In the genomic region with DNA sequence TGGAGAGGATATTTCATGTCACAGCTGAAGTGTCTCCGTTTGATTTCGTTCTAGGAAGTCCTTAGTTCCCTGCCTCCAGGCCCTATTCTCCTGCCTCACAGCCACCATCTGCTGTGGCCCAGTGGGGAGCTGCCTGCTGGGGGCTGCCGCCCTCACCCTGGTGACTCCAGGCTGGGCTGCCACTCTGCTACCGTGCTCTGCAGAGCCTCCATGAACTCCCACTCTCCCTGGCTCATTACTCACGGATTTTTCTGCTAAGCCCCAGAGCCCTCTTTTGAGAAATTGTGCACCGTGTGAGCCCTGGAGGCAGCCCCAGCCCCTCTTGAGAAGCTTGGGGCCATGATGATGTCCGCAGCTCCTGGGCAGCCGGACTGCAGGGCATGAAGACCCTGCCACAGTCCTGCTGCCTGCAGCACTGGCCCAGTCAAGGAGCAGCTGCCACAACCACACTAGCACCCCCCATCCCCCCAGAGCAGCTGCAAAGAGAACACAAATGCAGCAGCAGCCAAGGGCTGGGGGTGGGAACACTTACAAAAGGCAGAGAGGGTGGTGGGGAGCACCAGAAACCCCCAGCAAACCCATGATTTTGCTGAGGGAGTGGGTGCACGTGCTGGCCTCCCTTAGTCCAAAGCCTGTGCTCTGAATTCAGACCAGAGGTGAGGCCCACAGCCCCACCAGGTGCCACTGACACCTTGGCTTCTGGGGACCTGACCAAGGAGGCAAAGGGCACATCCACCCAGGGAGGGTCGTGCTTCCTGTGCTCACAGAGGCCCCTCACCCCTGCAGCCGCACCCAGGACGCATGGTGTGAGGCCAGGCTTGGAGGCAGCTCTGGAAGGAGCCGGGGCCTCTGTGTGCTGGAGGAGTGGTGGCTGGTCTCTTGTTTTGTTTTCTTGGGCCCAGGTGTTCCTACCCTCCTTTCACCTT, we compare ENCODE assay signal across 26 cellular contexts.
DNase-seq lines count a peak whose midpoint lies in the region; ATAC-seq and TF ChIP-seq lines count a peak whose summit lies in the region.
"Had no signal": no experiment of that assay in that cellular context is flagged by ENCODE, and none has a peak within 500 bp of the region (broad histone marks: within the 10 kb centered on the region; RNA-seq: fewer than 3 reads in every experiment).

No MANE protein-coding gene starts in this region.

- ATAC-seq in stimulated activated naive CD8-positive, alpha-beta T cell treated with anti-CD3 and anti-CD28 coated beads, Interleukin-15, amount 100 ng/mL, for 72 hours: peak; percentile 24
- ATAC-seq in stimulated activated naive CD8-positive, alpha-beta T cell treated with anti-CD3 and anti-CD28 coated beads, Interleukin-15, Interleukin-2, amounts not matched to agents 100 U/mL and 50 U/mL, for 24 hours: no peak
- ATAC-seq in lung (ENCODE audit: insufficient read depth, low FRiP score) (no peak), psoas muscle (no peak)

- peaks cover 9% of the 10 kb centered on the region for H3K27me3 Mint-ChIP-seq in stimulated activated naive CD8-positive, alpha-beta T cell treated with anti-CD3 and anti-CD28 coated beads, Interleukin-15, amount 100 ng/mL, for 72 hours

- no peak overlapping the region for H3K4me3 ChIP-seq in lung
- H3K4me3 ChIP-seq in psoas muscle: no peak overlapping the region
- H3K4me3 ChIP-seq: cardiac muscle cell, K562, MG63, suprapubic skin had no signal

- H3K36me3 ChIP-seq in lung (ENCODE audit: control insufficient read depth in 2 of 2, insufficient read depth in 2 of 2, low read length in 2 of 2) (no peaks in the 10 kb centered on the region), psoas muscle (ENCODE audit: insufficient read depth in 1 of 2, low read depth in 1 of 2) (no peaks in the 10 kb centered on the region)
- H3K36me3 ChIP-seq: cardiac muscle cell, MG63, suprapubic skin had no signal

- no peaks in the 10 kb centered on the region for H3K4me1 Mint-ChIP-seq in stimulated activated naive CD8-positive, alpha-beta T cell treated with anti-CD3 and anti-CD28 coated beads, Interleukin-15, amount 100 ng/mL, for 72 hours
- H3K4me1 Mint-ChIP-seq: activated naive CD4-positive, alpha-beta T cell treated with anti-CD3 and anti-CD28 coated beads, Interleukin-2, amount 50 U/mL, for 24 hours; stimulated activated effector memory CD8-positive, alpha-beta T cell treated with anti-CD3 and anti-CD28 coated beads, Interleukin-12 subunit alpha, Interleukin-12 subunit beta, amount 100 ng/mL, for 72 hours had no signal

- intact Hi-C loops in psoas muscle (cut with DNase I): no loop called here

- no peak overlapping the region for H3K27ac ChIP-seq in lung (ENCODE audit: low read depth in 1 of 2, low read length in 1 of 2)
- no peak overlapping the region for H3K27ac ChIP-seq in psoas muscle
- H3K27ac ChIP-seq: cardiac muscle cell, suprapubic skin had no signal

- peaks cover 0 to 5% of the 10 kb centered on the region in 2 donors for H3K9me3 Mint-ChIP-seq in stimulated activated naive CD8-positive, alpha-beta T cell treated with anti-CD3 and anti-CD28 coated beads, Interleukin-15, amount 100 ng/mL, for 72 hours
- H3K9me3 Mint-ChIP-seq: activated naive CD4-positive, alpha-beta T cell treated with anti-CD3 and anti-CD28 coated beads, Interleukin-2, amount 50 U/mL, for 24 hours; dendritic cell treated with granulocyte-macrophage colony-stimulating factor and Interleukin-4, amounts not matched to agents 40 ng/mL and 50 ng/mL, for 4 days; stimulated activated effector memory CD8-positive, alpha-beta T cell treated with anti-CD3 and anti-CD28 coated beads, Interleukin-12 subunit alpha, Interleukin-12 subunit beta, amount 100 ng/mL, for 72 hours; T-helper 2 cell treated with Interferon-gamma antibody and Interleukin-4, amounts not matched to agents 5 μg/mL and 100 μg/mL, for 36 hours had no signal

- H3K4me1 ChIP-seq in lung (ENCODE audit: control insufficient read depth in 2 of 2, insufficient read depth in 2 of 2, low read length in 2 of 2) (no peaks in the 10 kb centered on the region), psoas muscle (no peaks in the 10 kb centered on the region)
- H3K4me1 ChIP-seq: Caco-2, suprapubic skin had no signal

- no peaks in the 10 kb centered on the region for H3K27me3 ChIP-seq in lung (ENCODE audit: control insufficient read depth, insufficient read depth)
- peaks cover 0 to 2% (median 0%) of the 10 kb centered on the region in 3 donors for H3K27me3 ChIP-seq in psoas muscle (ENCODE audit: insufficient read depth in 3 of 3, low read length in 2 of 3)
- H3K27me3 ChIP-seq: cardiac muscle cell, MG63, suprapubic skin had no signal

- no peak overlapping the region for H3K27ac Mint-ChIP-seq in stimulated activated naive CD8-positive, alpha-beta T cell treated with anti-CD3 and anti-CD28 coated beads, Interleukin-15, amount 100 ng/mL, for 72 hours
- H3K27ac Mint-ChIP-seq: activated naive CD4-positive, alpha-beta T cell treated with anti-CD3 and anti-CD28 coated beads, Interleukin-2, amount 50 U/mL, for 24 hours; dendritic cell treated with granulocyte-macrophage colony-stimulating factor and Interleukin-4, amounts not matched to agents 40 ng/mL and 50 ng/mL, for 4 days; stimulated activated effector memory CD8-positive, alpha-beta T cell treated with anti-CD3 and anti-CD28 coated beads, Interleukin-12 subunit alpha, Interleukin-12 subunit beta, amount 100 ng/mL, for 72 hours; T-helper 2 cell treated with Interferon-gamma antibody and Interleukin-4, amounts not matched to agents 5 μg/mL and 100 μg/mL, for 36 hours had no signal

- TF ChIP-seq CTCF in lung (IDR thresholded peaks at IDR 0.05; ENCODE audit: control extremely low read depth, extremely low read depth) (no peak), psoas muscle (IDR thresholded peaks at IDR 0.05) (no peak)

- no peak overlapping the region for H3K4me3 Mint-ChIP-seq in stimulated activated naive CD8-positive, alpha-beta T cell treated with anti-CD3 and anti-CD28 coated beads, Interleukin-15, amount 100 ng/mL, for 72 hours
- H3K4me3 Mint-ChIP-seq: activated naive CD4-positive, alpha-beta T cell treated with anti-CD3 and anti-CD28 coated beads, Interleukin-2, amount 50 U/mL, for 24 hours; dendritic cell treated with granulocyte-macrophage colony-stimulating factor and Interleukin-4, amounts not matched to agents 40 ng/mL and 50 ng/mL, for 4 days; stimulated activated effector memory CD8-positive, alpha-beta T cell treated with anti-CD3 and anti-CD28 coated beads, Interleukin-12 subunit alpha, Interleukin-12 subunit beta, amount 100 ng/mL, for 72 hours; T-helper 2 cell treated with Interferon-gamma antibody and Interleukin-4, amounts not matched to agents 5 μg/mL and 100 μg/mL, for 36 hours had no signal

- DNase-seq in stimulated activated naive CD8-positive, alpha-beta T cell treated with anti-CD3 and anti-CD28 coated beads, Interleukin-15, amount 100 ng/mL, for 72 hours: no peak
- DNase-seq in stimulated activated naive CD8-positive, alpha-beta T cell treated with anti-CD3 and anti-CD28 coated beads, Interleukin-15, Interleukin-2, amounts not matched to agents 100 U/mL and 50 U/mL, for 24 hours: no peak
- DNase-seq in NCI-H2171 (lab: John Stamatoyannopoulos, UW) (peak; percentile 31), lung (ENCODE audit: low spot score) (peak; percentile 23), AG08395 (ENCODE audit: low spot score) (no peak), psoas muscle (no peak), pons (ENCODE audit: low spot score) (no peak), dedifferentiated amniotic fluid mesenchymal stem cell (ENCODE audit: extremely low spot score) (no peak)
- DNase-seq: activated CD4-positive, alpha-beta T cell treated with anti-CD3 and anti-CD28 coated beads for 48 hours; anterior cingulate cortex; C1 segment of cervical spinal cord; Caco-2; kidney glomerular epithelial cell; mammary epithelial cell; MG63; NCI-H1417 treated with DMSO at 0.1 percent for 48 hours; RPMI8226; SK-N-SH; small intestine had no signal

- H3K9me3 ChIP-seq in lung (ENCODE audit: control insufficient read depth in 2 of 2, insufficient read depth in 1 of 2, low read length in 1 of 2) (no peaks in the 10 kb centered on the region), psoas muscle (no peaks in the 10 kb centered on the region)
- H3K9me3 ChIP-seq: Caco-2, MG63, SK-N-SH, suprapubic skin had no signal

- WGBS in lung, 2 donors: 74 to 80% methylated on average over 13 of the region's 13 CpGs
- 46 to 52% (median 51%) methylated on average over 12 to 13 of the region's 13 CpGs for WGBS in psoas muscle, 3 donors

Comparison
In these comparisons a context has a peak if more than half of its experiments do, and no peak if none do; other contexts are left out.
1. DNase-seq: peak in NCI-H2171 (single experiment) and lung (single experiment); none in stimulated activated naive CD8-positive, alpha-beta T cell treated with anti-CD3 and anti-CD28 coated beads, Interleukin-15, amount 100 ng/mL, for 72 hours (0 of 2), stimulated activated naive CD8-positive, alpha-beta T cell treated with anti-CD3 and anti-CD28 coated beads, Interleukin-15, Interleukin-2, amounts not matched to agents 100 U/mL and 50 U/mL, for 24 hours (single experiment), AG08395 (single experiment), psoas muscle (0 of 2), pons (single experiment) and dedifferentiated amniotic fluid mesenchymal stem cell (single experiment).